In the genomic region with DNA sequence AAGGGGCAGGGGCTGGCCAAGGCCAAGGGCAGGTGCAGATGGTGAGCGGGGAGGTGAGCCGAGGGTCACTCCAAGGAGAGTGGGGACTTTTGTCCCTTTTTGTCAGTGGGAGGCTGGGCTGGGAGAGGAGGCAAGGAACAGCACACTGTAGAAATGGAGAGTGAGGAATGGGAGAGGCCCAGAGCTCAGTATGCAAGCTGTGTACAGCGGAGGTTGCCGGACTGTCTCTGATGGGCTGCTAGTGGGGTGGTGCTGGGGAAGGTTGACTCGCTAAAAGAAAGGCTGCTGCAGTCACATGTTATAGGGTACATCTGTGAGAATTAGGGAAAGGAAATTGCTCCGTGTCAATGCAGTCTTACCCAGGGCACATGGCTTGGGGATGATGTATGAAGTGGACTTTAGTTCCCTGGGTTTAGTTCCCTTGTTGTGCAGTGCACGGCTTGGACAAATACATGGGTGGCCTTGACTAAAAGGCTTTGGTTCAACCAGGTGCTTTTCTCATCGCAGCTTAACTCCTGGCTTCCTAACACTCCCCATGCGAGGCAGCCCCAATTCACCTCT, we compare ENCODE assay signal across 24 cellular contexts.
"Had no signal": no experiment of that assay in that cellular context is flagged by ENCODE, and none has a peak within 500 bp of the region (broad histone marks: within the 10 kb centered on the region; RNA-seq: fewer than 3 reads in every experiment).

No MANE protein-coding gene starts in this region.

- DNase-seq: activated CD4-positive, alpha-beta memory T cell treated with anti-CD3 and anti-CD28 coated beads, Interleukin-2, amount 10 ng/mL, durations not matched to agents 7 days and 5 days; activated CD4-positive, alpha-beta T cell treated with anti-CD3 and anti-CD28 coated beads for 36 hours; activated CD4-positive, alpha-beta T cell treated with anti-CD3 and anti-CD28 coated beads, Interleukin-2, amount 10 ng/mL, durations not matched to agents 24 days and 14 days; activated CD4-positive, CD25-positive, alpha-beta regulatory T cell; activated CD4-positive, CD25-positive, alpha-beta regulatory T cell treated with anti-CD3 and anti-CD28 coated beads, Interleukin-2, amount 50 U/mL, for 72 hours; activated CD8-positive, alpha-beta memory T cell treated with anti-CD3 and anti-CD28 coated beads, Interleukin-2, amount 50 U/mL, for 48 hours; activated gamma-delta T cell; activated naive CD4-positive, alpha-beta T cell; activated naive CD4-positive, alpha-beta T cell treated with anti-CD3 and anti-CD28 coated beads, Interleukin-2, amount 10 ng/mL, durations not matched to agents 7 days and 5 days; activated naive CD8-positive, alpha-beta T cell treated with anti-CD3 and anti-CD28 coated beads, Interleukin-2, amount 10 ng/mL, durations not matched to agents 7 days and 5 days; activated T-cell treated with anti-CD3 and anti-CD28 coated beads for 4 hours; activated T-cell treated with anti-CD3 and anti-CD28 coated beads, Interleukin-2, amount 50 U/mL, for 24 hours; activated T-cell treated with anti-CD3 and anti-CD28 coated beads, Interleukin-2, amount 50 U/mL, for 72 hours; brain microvascular endothelial cell; dorsolateral prefrontal cortex; effector memory CD4-positive, alpha-beta T cell; endodermal cell; foreskin fibroblast; T-helper 2 cell had no signal

- H3K4me3 Mint-ChIP-seq: activated CD4-positive, alpha-beta memory T cell treated with anti-CD3 and anti-CD28 coated beads, Interleukin-2, amount 10 ng/mL, durations not matched to agents 7 days and 5 days; activated CD4-positive, alpha-beta T cell treated with anti-CD3 and anti-CD28 coated beads for 36 hours; activated CD4-positive, alpha-beta T cell treated with anti-CD3 and anti-CD28 coated beads, Interleukin-2, amount 10 ng/mL, durations not matched to agents 24 days and 14 days; activated naive CD4-positive, alpha-beta T cell treated with anti-CD3 and anti-CD28 coated beads, Interleukin-2, amount 10 ng/mL, durations not matched to agents 7 days and 5 days; activated naive CD8-positive, alpha-beta T cell treated with anti-CD3 and anti-CD28 coated beads, Interleukin-2, amount 10 ng/mL, durations not matched to agents 7 days and 5 days; activated T-cell treated with anti-CD3 and anti-CD28 coated beads, Interleukin-2, amount 50 U/mL, for 24 hours; activated T-cell treated with anti-CD3 and anti-CD28 coated beads, Interleukin-2, amount 50 U/mL, for 72 hours; central memory CD8-positive, alpha-beta T cell; dendritic cell treated with granulocyte-macrophage colony-stimulating factor and Interleukin-4, amounts not matched to agents 40 ng/mL and 50 ng/mL, for 4 days; endodermal cell had no signal

- H3K36me3 ChIP-seq: brain microvascular endothelial cell had no signal

- H3K27ac Mint-ChIP-seq: activated CD4-positive, alpha-beta memory T cell treated with anti-CD3 and anti-CD28 coated beads, Interleukin-2, amount 10 ng/mL, durations not matched to agents 7 days and 5 days; activated CD4-positive, alpha-beta T cell treated with anti-CD3 and anti-CD28 coated beads for 36 hours; activated CD4-positive, alpha-beta T cell treated with anti-CD3 and anti-CD28 coated beads, Interleukin-2, amount 10 ng/mL, durations not matched to agents 24 days and 14 days; activated naive CD4-positive, alpha-beta T cell treated with anti-CD3 and anti-CD28 coated beads, Interleukin-2, amount 10 ng/mL, durations not matched to agents 7 days and 5 days; activated naive CD8-positive, alpha-beta T cell treated with anti-CD3 and anti-CD28 coated beads, Interleukin-2, amount 10 ng/mL, durations not matched to agents 7 days and 5 days; activated T-cell treated with anti-CD3 and anti-CD28 coated beads, Interleukin-2, amount 50 U/mL, for 24 hours; activated T-cell treated with anti-CD3 and anti-CD28 coated beads, Interleukin-2, amount 50 U/mL, for 72 hours; dendritic cell treated with granulocyte-macrophage colony-stimulating factor and Interleukin-4, amounts not matched to agents 40 ng/mL and 50 ng/mL, for 4 days; endodermal cell had no signal

- H3K27me3 ChIP-seq: brain microvascular endothelial cell, dorsolateral prefrontal cortex had no signal

- ATAC-seq: activated CD4-positive, alpha-beta T cell treated with anti-CD3 and anti-CD28 coated beads for 36 hours; activated naive CD4-positive, alpha-beta T cell treated with anti-CD3 and anti-CD28 coated beads, Interleukin-2, amount 50 U/mL, for 72 hours; activated T-cell treated with anti-CD3 and anti-CD28 coated beads, Interleukin-2, amount 50 U/mL, for 72 hours; esophagus mucosa had no signal

- H3K27ac ChIP-seq: brain microvascular endothelial cell, coronary artery, dorsolateral prefrontal cortex had no signal

- H3K4me3 ChIP-seq: coronary artery, dorsolateral prefrontal cortex had no signal

- H3K4me1 Mint-ChIP-seq: activated CD4-positive, alpha-beta memory T cell treated with anti-CD3 and anti-CD28 coated beads, Interleukin-2, amount 10 ng/mL, durations not matched to agents 7 days and 5 days; activated CD4-positive, alpha-beta T cell treated with anti-CD3 and anti-CD28 coated beads for 36 hours; activated CD4-positive, alpha-beta T cell treated with anti-CD3 and anti-CD28 coated beads, Interleukin-2, amount 10 ng/mL, durations not matched to agents 24 days and 14 days; activated naive CD4-positive, alpha-beta T cell treated with anti-CD3 and anti-CD28 coated beads, Interleukin-2, amount 10 ng/mL, durations not matched to agents 7 days and 5 days; activated naive CD8-positive, alpha-beta T cell treated with anti-CD3 and anti-CD28 coated beads, Interleukin-2, amount 10 ng/mL, durations not matched to agents 7 days and 5 days; central memory CD8-positive, alpha-beta T cell had no signal

- H3K27me3 Mint-ChIP-seq: activated CD4-positive, alpha-beta memory T cell treated with anti-CD3 and anti-CD28 coated beads, Interleukin-2, amount 10 ng/mL, durations not matched to agents 7 days and 5 days; activated CD4-positive, alpha-beta T cell treated with anti-CD3 and anti-CD28 coated beads for 36 hours; activated CD4-positive, alpha-beta T cell treated with anti-CD3 and anti-CD28 coated beads, Interleukin-2, amount 10 ng/mL, durations not matched to agents 24 days and 14 days; activated naive CD4-positive, alpha-beta T cell treated with anti-CD3 and anti-CD28 coated beads, Interleukin-2, amount 10 ng/mL, durations not matched to agents 7 days and 5 days; activated naive CD8-positive, alpha-beta T cell treated with anti-CD3 and anti-CD28 coated beads, Interleukin-2, amount 10 ng/mL, durations not matched to agents 7 days and 5 days; activated T-cell treated with anti-CD3 and anti-CD28 coated beads, Interleukin-2, amount 50 U/mL, for 24 hours; central memory CD8-positive, alpha-beta T cell; dendritic cell treated with granulocyte-macrophage colony-stimulating factor and Interleukin-4, amounts not matched to agents 40 ng/mL and 50 ng/mL, for 4 days had no signal
